In genomic region chr3:17258823-17259436, GRCh38 we compare ENCODE assay signal across 8 cellular contexts.
A peak's percentile ranks its signal among the peaks of the same experiment; 100 is the strongest.
DNase-seq lines count a peak whose midpoint lies in the region; ATAC-seq and TF ChIP-seq lines count a peak whose summit lies in the region.

No MANE protein-coding gene starts in this region.

- peak; percentile 8 for DNase-seq in AG09319 (ENCODE audit: extremely low read depth, low read depth)
- DNase-seq in GM10248 (ENCODE audit: extremely low spot score) = peak; percentile 45
- DNase-seq in NCI-H345 (lab: John Stamatoyannopoulos, UW) = peak; percentile 27
- DNase-seq in dedifferentiated amniotic fluid mesenchymal stem cell (ENCODE audit: extremely low spot score) = peak; percentile 53
- DNase-seq in middle frontal gyrus (ENCODE audit: extremely low spot score, low spot score) = peak; percentile 44

- CTCF ChIA-PET in GM10248 (lab: Yijun Ruan, JAX) = interaction anchor here (0.9 to 4.0 kb wide), 7 partner anchors 10 to 583 kb away, joined by 3 to 17 read pairs (median 8); no protein-coding TSS in a partner anchor

- POLR2A ChIA-PET in GM10248 (lab: Yijun Ruan, JAX) = no interaction called here

- no peak for ATAC-seq in HG03565 (IDR thresholded peaks at IDR 0.05; ENCODE audit: unreplicated experiment)
- no peak for ATAC-seq in GM21737 (IDR thresholded peaks at IDR 0.05; ENCODE audit: unreplicated experiment)
- no peak for ATAC-seq in activated CD4-positive, CD25-positive, alpha-beta regulatory T cell treated with anti-CD3 and anti-CD28 coated beads, Interleukin-2, amount 50 U/mL, for 24 hours

- TF ChIP-seq CTCF in AG09319 (IDR thresholded peaks at IDR 0.05; ENCODE audit: low read depth, low read length) (peak; percentile 61), GM10248 (IDR thresholded peaks at IDR 0.05; ENCODE audit: control extremely low read depth, extremely low read depth, low read depth, missing control alignments) (peak; percentile 72)
